8 cellular contexts compared by ENCODE assay signal in genomic region chr18:7566587-7567486, GRCh38. TPM values are rescaled to one million over a fixed set of nuclear protein-coding genes. Genes with fewer than 3 reads are reported as not detected.
DNase-seq lines count a peak whose midpoint lies in the region; ATAC-seq and TF ChIP-seq lines count a peak whose summit lies in the region.

Gene PTPRM, plus strand, starts transcription at chr18:7567316. Its CDS starts 503 bp downstream, at chr18:7567819.

- ATAC-seq in GM19023 (IDR thresholded peaks at IDR 0.05; ENCODE audit: unreplicated experiment) (peak; percentile 93), HG03103 (IDR thresholded peaks at IDR 0.05; ENCODE audit: low read depth, unreplicated experiment) (peak; percentile 87)

- H3K4me3 ChIP-seq in fibroblast of pulmonary artery (replicated peaks; ENCODE audit: low read depth, low read length), result peak within 1 kb of the TSS; percentile 71
- peak within 1 kb of the TSS; percentile 75 to 89 for H3K4me3 ChIP-seq in stomach smooth muscle (ENCODE audit: low read length in 2 of 2)

- TF ChIP-seq CTCF in AG09319 (IDR thresholded peaks at IDR 0.05; ENCODE audit: low read depth, low read length), result peak; percentile 19
- no peak for TF ChIP-seq CTCF in fibroblast of pulmonary artery (IDR thresholded peaks at IDR 0.05; ENCODE audit: low read length, missing control alignments)

- H3K9me3 ChIP-seq in stomach smooth muscle (ENCODE audit: control insufficient read depth in 2 of 2, low read length in 2 of 2), result no peaks in the 10 kb centered on the region

- peaks cover 11% of the 10 kb centered on the region for H3K4me1 ChIP-seq in stomach smooth muscle (ENCODE audit: control insufficient read depth, insufficient read depth, low read length)

- H3K36me3 ChIP-seq in stomach smooth muscle (ENCODE audit: control insufficient read depth in 2 of 2, insufficient read depth in 2 of 2, low read length in 2 of 2), result no peaks in the 10 kb centered on the region

- DNase-seq in AG09319 (ENCODE audit: extremely low read depth, low read depth) (peak; percentile 52), NCI-H69 (lab: John Stamatoyannopoulos, UW) (peak; percentile 88), fibroblast of pulmonary artery (ENCODE audit: low read depth) (peak; percentile 80), myocyte (ENCODE audit: low read depth) (peak; percentile 92)
- DNase-seq in activated effector memory CD4-positive, alpha-beta T cell treated with Interleukin-2 at 50 U/mL for 16 hours, result peak; percentile 20

- no peaks in the 10 kb centered on the region for H3K27me3 ChIP-seq in stomach smooth muscle (ENCODE audit: control insufficient read depth in 1 of 2, insufficient read depth in 2 of 2, low read length in 2 of 2)

- peak within 1 kb of the TSS; percentile 90 for H3K27ac ChIP-seq in stomach smooth muscle (ENCODE audit: low read length)

- H3K9ac ChIP-seq in stomach smooth muscle (ENCODE audit: low read length in 2 of 2), result peak within 1 kb of the TSS; percentile 81

RNA-seq across cellular contexts. Expression of gene PTPRM, which starts in this region (rescaled TPM):
- 24.8 and 26.9 TPM in 2 replicates for total RNA-seq in myocyte
- 41.8 TPM for polyA plus RNA-seq in myocyte (2012)

Comparison
In these comparisons a context has a peak if more than half of its experiments do, and no peak if none do; other contexts are left out.
1. Peak in every context shown above with its lines: DNase-seq, ATAC-seq, H3K4me3 ChIP-seq and H3K27ac ChIP-seq.
2. DNase-seq: peak in every context shown above with its lines; median percentile 92 in myocyte; 88 in NCI-H69; 80 in fibroblast of pulmonary artery; 52 in AG09319; 20 in activated effector memory CD4-positive, alpha-beta T cell treated with Interleukin-2 at 50 U/mL for 16 hours.